In genomic region chr4:41787931-41788330, GRCh38 we compare ENCODE assay signal across 35 cellular contexts. TPM values are rescaled to one million over a fixed set of nuclear protein-coding genes. Genes with fewer than 3 reads are reported as not detected.
"Had no signal": no experiment of that assay in that cellular context is flagged by ENCODE, and none has a peak within 500 bp of the region (broad histone marks: within the 10 kb centered on the region; RNA-seq: fewer than 3 reads in every experiment).

No MANE protein-coding gene starts in this region.

- H2AFZ ChIP-seq: hepatocyte, neural progenitor cell, parathyroid adenoma had no signal

- H3K4me1 Mint-ChIP-seq: endodermal cell, natural killer cell, neural progenitor cell had no signal

- H3K4me1 ChIP-seq: gastrocnemius medialis, heart left ventricle, lower lobe of right lung, parathyroid adenoma, right atrium auricular region, stomach, thyroid gland, vagina had no signal

- H3K4me3 Mint-ChIP-seq: endodermal cell, natural killer cell, neural progenitor cell had no signal

- DNase-seq: cortex of kidney; dorsolateral prefrontal cortex; effector CD8-positive, alpha-beta T cell; endodermal cell; foreskin fibroblast; gastrocnemius medialis; heart left ventricle; left colon; left ventricle myocardium superior; lower lobe of right lung; natural killer cell; stimulated activated CD4-positive, alpha-beta T cell treated with anti-CD3 and anti-CD28 coated beads, Interleukin-12 subunit alpha, Interleukin-12 subunit beta, amount 100 ng/mL, for 4 hours; stimulated activated CD4-positive, alpha-beta T cell treated with anti-CD3 and anti-CD28 coated beads, Interleukin-1b, Interleukin-23, amount 100 ng/mL, for 48 hours; stimulated activated CD4-positive, alpha-beta T cell treated with anti-CD3 and anti-CD28 coated beads, Interleukin-4, amount 100 ng/mL, for 1 hour; stimulated activated CD8-positive, alpha-beta memory T cell treated with anti-CD3 and anti-CD28 coated beads, Interleukin-4, amount 100 ng/mL, for 48 hours; stimulated activated naive CD4-positive, alpha-beta T cell treated with Interleukin-2 at 50 U/mL for 16 hours; stomach; thyroid gland; trophoblast cell had no signal

- H3K9ac ChIP-seq: neural progenitor cell, parathyroid adenoma had no signal

- H3K4me2 ChIP-seq: hepatocyte, neural progenitor cell, smooth muscle cell had no signal

- H3K9me3 Mint-ChIP-seq: endodermal cell had no signal

- H3K27ac Mint-ChIP-seq: endodermal cell, natural killer cell, neural progenitor cell, progenitor cell of endocrine pancreas had no signal

- ATAC-seq: esophagus mucosa, gastrocnemius medialis, heart left ventricle, left colon, left ventricle myocardium superior, lower lobe of right lung, natural killer cell, sciatic nerve had no signal

- H3K79me2 ChIP-seq: hepatocyte, parathyroid adenoma had no signal

- H3K27ac ChIP-seq: dorsolateral prefrontal cortex, epithelial cell of prostate, gastrocnemius medialis, heart left ventricle, hepatocyte, lower lobe of right lung, neural progenitor cell, parathyroid adenoma, right atrium auricular region, stomach, thyroid gland, vagina had no signal

- H3K27me3 ChIP-seq: right atrium auricular region, thyroid gland, vagina had no signal

- H3K9me3 ChIP-seq: gastrocnemius medialis, heart left ventricle, lower lobe of right lung, right atrium auricular region, stomach, thyroid gland, vagina had no signal

- H3K36me3 ChIP-seq: gastrocnemius medialis, heart left ventricle, lower lobe of right lung, neural progenitor cell, right atrium auricular region, stomach, thyroid gland, vagina had no signal

- H3K4me3 ChIP-seq: dorsolateral prefrontal cortex, gastrocnemius medialis, heart left ventricle, hepatocyte, lower lobe of right lung, neural progenitor cell, right atrium auricular region, smooth muscle cell, stomach, thyroid gland, vagina had no signal

- H3K36me3 Mint-ChIP-seq: natural killer cell, neural progenitor cell had no signal

RNA-seq across cellular contexts. Expression of gene PHOX2B, which starts 39.4 kb away (rescaled TPM):
- total RNA-seq: endodermal cell, esophagus mucosa, gastrocnemius medialis, glomerular endothelial cell, heart left ventricle, hepatocyte, kidney epithelial cell, left ventricle myocardium superior, lower lobe of right lung, natural killer cell, osteoblast, progenitor cell of endocrine pancreas, right atrium auricular region, sciatic nerve, subcutaneous adipose tissue, temporal lobe, thyroid gland, ureter had no signal
- polyA plus RNA-seq: heart left ventricle, hepatocyte, smooth muscle cell had no signal
